Comparison of ENCODE assay signal across 20 cellular contexts in genomic region chr9:38011991-38012390, GRCh38.
"Had no signal": no experiment of that assay in that cellular context is flagged by ENCODE, and none has a peak within 500 bp of the region (broad histone marks: within the 10 kb centered on the region; RNA-seq: fewer than 3 reads in every experiment).

No MANE protein-coding gene starts in this region.

- H3K36me3 Mint-ChIP-seq: naive thymus-derived CD8-positive, alpha-beta T cell had no signal

- H3K4me3 ChIP-seq: hepatocyte, lung, skin epidermis, stomach, upper lobe of left lung, uterus had no signal

- ATAC-seq: effector memory CD8-positive, alpha-beta T cell; left colon; left ventricle myocardium superior; naive thymus-derived CD8-positive, alpha-beta T cell; sciatic nerve had no signal

- H3K4me3 Mint-ChIP-seq: dendritic cell treated with granulocyte-macrophage colony-stimulating factor and Interleukin-4, amounts not matched to agents 40 ng/mL and 50 ng/mL, for 4 days; effector memory CD8-positive, alpha-beta T cell; naive thymus-derived CD8-positive, alpha-beta T cell had no signal

- DNase-seq: effector memory CD8-positive, alpha-beta T cell; erythroblast; foreskin melanocyte; left colon; left ventricle myocardium superior; mesendoderm; naive thymus-derived CD8-positive, alpha-beta T cell; posterior cingulate gyrus; stimulated activated CD4-positive, alpha-beta T cell treated with anti-CD3 and anti-CD28 coated beads, Interleukin-2, amount 100 ng/mL, for 24 hours; stimulated activated CD4-positive, alpha-beta T cell treated with anti-CD3 and anti-CD28 coated beads, Interleukin-4, amount 100 ng/mL, for 4 hours; stimulated activated naive CD4-positive, alpha-beta T cell; stomach; upper lobe of left lung; uterus had no signal

- FAIRE-seq: colon had no signal

- H3K27me3 Mint-ChIP-seq: dendritic cell treated with granulocyte-macrophage colony-stimulating factor and Interleukin-4, amounts not matched to agents 40 ng/mL and 50 ng/mL, for 4 days had no signal

- H3K27me3 ChIP-seq: hepatocyte, stomach, upper lobe of left lung, uterus had no signal

- H3K27ac ChIP-seq: hepatocyte, skin epidermis, stomach, upper lobe of left lung, uterus had no signal

- H3K36me3 ChIP-seq: uterus had no signal

- H3K4me2 ChIP-seq: hepatocyte had no signal

- H3K27ac Mint-ChIP-seq: dendritic cell treated with granulocyte-macrophage colony-stimulating factor and Interleukin-4, amounts not matched to agents 40 ng/mL and 50 ng/mL, for 4 days; effector memory CD8-positive, alpha-beta T cell; naive thymus-derived CD8-positive, alpha-beta T cell had no signal

- H2AFZ ChIP-seq: hepatocyte had no signal

- H3K9me3 ChIP-seq: stomach, upper lobe of left lung, uterus had no signal

- H3K9me3 Mint-ChIP-seq: dendritic cell treated with granulocyte-macrophage colony-stimulating factor and Interleukin-4, amounts not matched to agents 40 ng/mL and 50 ng/mL, for 4 days; effector memory CD8-positive, alpha-beta T cell; naive thymus-derived CD8-positive, alpha-beta T cell had no signal
